In the genomic region with DNA sequence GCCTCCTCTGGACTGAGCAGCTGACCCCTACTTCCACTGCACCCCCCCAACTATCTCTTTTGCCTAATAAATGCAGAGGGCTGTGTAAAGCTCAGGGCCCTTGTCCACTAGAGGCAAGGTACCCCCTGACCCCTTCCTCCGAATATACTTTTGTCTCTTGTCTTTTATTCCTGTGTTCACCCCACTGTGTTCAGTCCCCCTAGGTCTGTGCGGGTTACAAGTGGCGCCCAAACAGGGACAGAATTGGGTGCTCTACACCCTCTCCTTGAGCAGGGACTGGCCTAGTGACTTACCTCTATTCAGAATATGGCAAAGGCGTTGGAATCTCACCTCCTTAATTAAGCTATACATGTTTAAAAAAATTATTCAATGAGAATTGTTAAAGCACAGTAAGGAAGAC, we compare ENCODE assay signal across 13 cellular contexts. TPM values are rescaled to one million over a fixed set of nuclear protein-coding genes. Genes with fewer than 3 reads are reported as not detected.
DNase-seq lines count a peak whose midpoint lies in the region; ATAC-seq and TF ChIP-seq lines count a peak whose summit lies in the region.
"Had no signal": no experiment of that assay in that cellular context is flagged by ENCODE, and none has a peak within 500 bp of the region (broad histone marks: within the 10 kb centered on the region; RNA-seq: fewer than 3 reads in every experiment).

No MANE protein-coding gene starts in this region.

- peaks cover 83 to 99% of the 10 kb centered on the region in 2 experiments for H3K9me3 ChIP-seq in CD4-positive, CD25-positive, alpha-beta regulatory T cell (ENCODE audit: control insufficient read depth in 2 of 2, low read length in 2 of 2)

- intact Hi-C loops in lower leg skin (cut with DNase I; ENCODE audit: low total_unique reads), result no loop called here

- H3K4me3 ChIP-seq in CD4-positive, CD25-positive, alpha-beta regulatory T cell (ENCODE audit: low read depth, low read length), result no peak overlapping the region
- H3K4me3 ChIP-seq in lower leg skin (ENCODE audit: low read depth, poor library complexity, severe bottlenecking), result no peak overlapping the region

- no peak for ATAC-seq in CD4-positive, CD25-positive, alpha-beta regulatory T cell (ENCODE audit: low read depth in 2 of 2)

- H3K27me3 Mint-ChIP-seq in CD4-positive, CD25-positive, alpha-beta regulatory T cell, result no peaks in the 10 kb centered on the region
- H3K27me3 Mint-ChIP-seq in immature natural killer cell (ENCODE audit: low read depth in 3 of 3), result peaks cover 6 to 12% (median 6%) of the 10 kb centered on the region in 3 donors

- peak in 2 of 3 donors; percentile 14 to 42 for DNase-seq in CD4-positive, CD25-positive, alpha-beta regulatory T cell
- DNase-seq in ELR (ENCODE audit: low read depth), result peak; percentile 7
- peak; percentile 54 for DNase-seq in amniotic epithelial cell (ENCODE audit: low read depth)
- DNase-seq in immature natural killer cell, result peak in 2 of 3 donors; percentile 8 to 10
- DNase-seq in NCI-H1092 treated with DMSO at 0.1 percent for 48 hours (lab: John Stamatoyannopoulos, UW), result no peak
- DNase-seq in lower leg skin (ENCODE audit: low spot score in 2 of 2), result no peak
- no peak for DNase-seq in NCI-H345 (lab: John Stamatoyannopoulos, UW)
- DNase-seq in NCI-H2081 (lab: John Stamatoyannopoulos, UW), result no peak
- DNase-seq: H9, NCI-H1694 treated with DMSO at 0.1 percent for 48 hours had no signal

- no peak overlapping the region for H3K27ac ChIP-seq in CD4-positive, CD25-positive, alpha-beta regulatory T cell (ENCODE audit: insufficient read depth, low read length, poor library complexity, severe bottlenecking)

- TF ChIP-seq POLR2A in lower leg skin (IDR thresholded peaks at IDR 0.05), result no peak

- no peak overlapping the region for H3K27ac Mint-ChIP-seq in CD4-positive, CD25-positive, alpha-beta regulatory T cell
- no peak overlapping the region for H3K27ac Mint-ChIP-seq in immature natural killer cell
- H3K27ac Mint-ChIP-seq: H9; T-helper 2 cell treated with Interferon-gamma antibody and Interleukin-4, amounts not matched to agents 5 μg/mL and 100 μg/mL, for 36 hours had no signal

- H3K4me1 Mint-ChIP-seq in CD4-positive, CD25-positive, alpha-beta regulatory T cell, result no peaks in the 10 kb centered on the region
- H3K4me1 Mint-ChIP-seq in immature natural killer cell, result peaks cover 0 to 12% of the 10 kb centered on the region in 2 donors
- H3K4me1 Mint-ChIP-seq: H9, neural crest cell had no signal

- no peak for TF ChIP-seq CTCF in lower leg skin (IDR thresholded peaks at IDR 0.05)

- H3K36me3 Mint-ChIP-seq in CD4-positive, CD25-positive, alpha-beta regulatory T cell, result peaks cover 74% of the 10 kb centered on the region
- peaks cover 79 to 86% (median 85%) of the 10 kb centered on the region in 3 donors for H3K36me3 Mint-ChIP-seq in immature natural killer cell

- H3K27me3 ChIP-seq in CD4-positive, CD25-positive, alpha-beta regulatory T cell (ENCODE audit: control insufficient read depth, insufficient read depth, low read length), result no peaks in the 10 kb centered on the region

- peaks cover 0 to 90% (median 40%) of the 10 kb centered on the region in 7 donors for H3K9me3 Mint-ChIP-seq in CD4-positive, CD25-positive, alpha-beta regulatory T cell
- peaks cover 66 to 96% (median 86%) of the 10 kb centered on the region in 6 donors for H3K9me3 Mint-ChIP-seq in immature natural killer cell

- WGBS in lower leg skin, 2 donors, result 96 to 99% methylated on average over 4 of the region's 4 CpGs

- H3K4me1 ChIP-seq in CD4-positive, CD25-positive, alpha-beta regulatory T cell (ENCODE audit: control insufficient read depth, insufficient read depth, low read length, poor library complexity, severe bottlenecking), result no peaks in the 10 kb centered on the region
- H3K4me1 ChIP-seq: Caco-2 had no signal

- peaks cover 85% of the 10 kb centered on the region for H3K36me3 ChIP-seq in CD4-positive, CD25-positive, alpha-beta regulatory T cell (ENCODE audit: control insufficient read depth, insufficient read depth, low read length)

- H3K4me3 Mint-ChIP-seq in CD4-positive, CD25-positive, alpha-beta regulatory T cell, result peak overlapping the region in 1 of 4 donors; percentile 25
- H3K4me3 Mint-ChIP-seq in immature natural killer cell, result no peak overlapping the region
- H3K4me3 Mint-ChIP-seq: H9; neural crest cell; T-helper 2 cell treated with Interferon-gamma antibody and Interleukin-4, amounts not matched to agents 5 μg/mL and 100 μg/mL, for 36 hours had no signal

RNA-seq across cellular contexts. Expression of a gene that starts 15.0 kb away (rescaled TPM):
- 25.4 TPM for total RNA-seq in CD4-positive, CD25-positive, alpha-beta regulatory T cell
- 10 to 100 TPM; 15.5 to 25.3 (median 18.8) TPM for polyA plus RNA-seq in CD4-positive, CD25-positive, alpha-beta regulatory T cell
- polyA plus RNA-seq in immature natural killer cell, result 10 to 100 TPM; 15.3 to 23.1 (median 22.6) TPM
- 10 to 100 TPM in 2 of 4 donors, 1 to 10 TPM in 2; 7.3 to 21.9 (median 12.1) TPM for total RNA-seq in lower leg skin

RNA-seq across cellular contexts. Expression of a gene that starts 36.4 kb away (rescaled TPM):
- total RNA-seq in CD4-positive, CD25-positive, alpha-beta regulatory T cell, result 13.0 TPM
- 10 to 100 TPM in 2 of 4 donors, 1 to 10 TPM in 2; 6.6 to 12.9 (median 10.3) TPM for polyA plus RNA-seq in CD4-positive, CD25-positive, alpha-beta regulatory T cell
- 1 to 10 TPM; 4.1 to 9.8 (median 8.9) TPM for polyA plus RNA-seq in immature natural killer cell
- 10 to 100 TPM; 10.6 to 19.2 (median 16.3) TPM for total RNA-seq in lower leg skin

RNA-seq across cellular contexts. Expression of a gene that starts 44.4 kb away (rescaled TPM):
- total RNA-seq in CD4-positive, CD25-positive, alpha-beta regulatory T cell, result 2.4 TPM
- polyA plus RNA-seq in CD4-positive, CD25-positive, alpha-beta regulatory T cell, result 1 to 10 TPM; 3.7 to 5.8 (median 4.7) TPM
- 1 to 10 TPM; 2.9 to 6.8 (median 5.8) TPM for polyA plus RNA-seq in immature natural killer cell
- 10 to 100 TPM in 1 of 4 donors, 1 to 10 TPM in 3; 3.6 to 17.2 (median 7.0) TPM for total RNA-seq in lower leg skin

RNA-seq across cellular contexts. Expression of a gene that starts 56.6 kb away (rescaled TPM):
- total RNA-seq in CD4-positive, CD25-positive, alpha-beta regulatory T cell, result 5.1 TPM
- polyA plus RNA-seq in CD4-positive, CD25-positive, alpha-beta regulatory T cell, result 1 to 10 TPM; 3.3 to 7.2 (median 3.8) TPM
- 1 to 10 TPM; 5.2 to 6.7 (median 6.1) TPM for polyA plus RNA-seq in immature natural killer cell
- total RNA-seq in lower leg skin, result 1 to 10 TPM; 3.9 to 6.4 (median 4.3) TPM

Comparison
In these comparisons a context has a peak if more than half of its experiments do, and no peak if none do; other contexts are left out.
1. DNase-seq: peak in CD4-positive, CD25-positive, alpha-beta regulatory T cell (2 of 3), ELR (single experiment), amniotic epithelial cell (single experiment) and immature natural killer cell (2 of 3); none in NCI-H1092 treated with DMSO at 0.1 percent for 48 hours (single experiment), lower leg skin (0 of 2), NCI-H345 (single experiment) and NCI-H2081 (0 of 2).